16 cellular contexts compared by ENCODE assay signal in genomic region chrX:6694977-6695376, GRCh38.
DNase-seq lines count a peak whose midpoint lies in the region; ATAC-seq, FAIRE-seq and TF ChIP-seq lines count a peak whose summit lies in the region.
"Had no signal": no experiment of that assay in that cellular context is flagged by ENCODE, and none has a peak within 500 bp of the region (broad histone marks: within the 10 kb centered on the region; RNA-seq: fewer than 3 reads in every experiment).

No MANE protein-coding gene starts in this region.

- H3K36me3 ChIP-seq in HUES64 (ENCODE audit: insufficient read depth, low read length) = no peaks in the 10 kb centered on the region
- no peaks in the 10 kb centered on the region for H3K36me3 ChIP-seq in bronchial epithelial cell (ENCODE audit: control insufficient read depth, insufficient read depth, low read length)
- no peaks in the 10 kb centered on the region for H3K36me3 ChIP-seq in neural progenitor cell
- H3K36me3 ChIP-seq: HAP-1 had no signal

- no peak overlapping the region for H3K4me2 ChIP-seq in neural progenitor cell

- H4K20me1 ChIP-seq in neural progenitor cell (ENCODE audit: low read depth) = no peaks in the 10 kb centered on the region

- H3K9ac ChIP-seq in HUES64 (ENCODE audit: low read depth, low read length) = no peak overlapping the region
- H3K9ac ChIP-seq in neural progenitor cell = no peak overlapping the region

- no peaks in the 10 kb centered on the region for H3K27me3 Mint-ChIP-seq in neural progenitor cell (ENCODE audit: insufficient read depth, low read depth)
- H3K27me3 Mint-ChIP-seq in activated naive CD8-positive, alpha-beta T cell treated with anti-CD3 and anti-CD28 coated beads, Interleukin-2, amount 50 U/mL, for 24 hours = no peaks in the 10 kb centered on the region
- H3K27me3 Mint-ChIP-seq: CD4-positive, CD25-positive, alpha-beta regulatory T cell; T-cell had no signal

- H3K27ac ChIP-seq in HUES64 (ENCODE audit: low read depth, low read length) = peak overlapping the region; percentile 57
- H3K27ac ChIP-seq in neural progenitor cell = no peak overlapping the region

- peaks cover 5% of the 10 kb centered on the region for H3K9me3 Mint-ChIP-seq in neural progenitor cell
- H3K9me3 Mint-ChIP-seq in activated naive CD8-positive, alpha-beta T cell treated with anti-CD3 and anti-CD28 coated beads, Interleukin-2, amount 50 U/mL, for 24 hours = no peaks in the 10 kb centered on the region

- peak overlapping the region; percentile 97 for H3K27ac Mint-ChIP-seq in neural progenitor cell
- H3K27ac Mint-ChIP-seq in activated naive CD8-positive, alpha-beta T cell treated with anti-CD3 and anti-CD28 coated beads, Interleukin-2, amount 50 U/mL, for 24 hours = no peak overlapping the region
- H3K27ac Mint-ChIP-seq: CD4-positive, CD25-positive, alpha-beta regulatory T cell; T-cell had no signal

- H3K4me3 ChIP-seq in GM12865 (ENCODE audit: low read depth, low read length) (no peak overlapping the region), HUES64 (ENCODE audit: low read length) (no peak overlapping the region), bronchial epithelial cell (ENCODE audit: low read depth, low read length) (no peak overlapping the region), neural progenitor cell (no peak overlapping the region)
- H3K4me3 ChIP-seq: HAP-1 had no signal

- no peak for ATAC-seq in activated naive CD8-positive, alpha-beta T cell treated with anti-CD3 and anti-CD28 coated beads, Interleukin-2, amount 50 U/mL, for 24 hours
- ATAC-seq in HG03457 (IDR thresholded peaks at IDR 0.05; ENCODE audit: unreplicated experiment) = no peak
- ATAC-seq: T-cell had no signal

- no peak for FAIRE-seq in bronchial epithelial cell (lab: Jason Lieb, UNC)

- no peaks in the 10 kb centered on the region for H3K79me2 ChIP-seq in neural progenitor cell (ENCODE audit: low read depth)

- H3K4me1 ChIP-seq in HUES64 (ENCODE audit: insufficient read depth, low read length) (peaks cover 39% of the 10 kb centered on the region), neural progenitor cell (peaks cover 14% of the 10 kb centered on the region)
- H3K4me1 ChIP-seq: HAP-1 had no signal

- H2AFZ ChIP-seq in neural progenitor cell (replicated peaks) = peak overlapping the region; percentile 43

- H3K27me3 ChIP-seq in HUES64 (ENCODE audit: insufficient read depth, low read length) (no peaks in the 10 kb centered on the region), bronchial epithelial cell (ENCODE audit: control insufficient read depth, insufficient read depth, low read length) (no peaks in the 10 kb centered on the region), neural progenitor cell (no peaks in the 10 kb centered on the region)

- WGBS in HUES64 = 90% methylated on average over 3 of the region's 4 CpGs

- TF ChIP-seq CTCF in GM12865 (IDR thresholded peaks at IDR 0.05; ENCODE audit: insufficient read depth, low read depth, low read length, missing control alignments) = no peak
- TF ChIP-seq CTCF in bronchial epithelial cell (IDR thresholded peaks at IDR 0.05; ENCODE audit: insufficient read depth, low read length, severe bottlenecking) = no peak
- TF ChIP-seq CTCF in neural progenitor cell (IDR thresholded peaks at IDR 0.05) = no peak

- H3K4me1 Mint-ChIP-seq in neural progenitor cell = peaks cover 37% of the 10 kb centered on the region
- H3K4me1 Mint-ChIP-seq in activated naive CD8-positive, alpha-beta T cell treated with anti-CD3 and anti-CD28 coated beads, Interleukin-2, amount 50 U/mL, for 24 hours = no peaks in the 10 kb centered on the region
- H3K4me1 Mint-ChIP-seq: CD4-positive, CD25-positive, alpha-beta regulatory T cell; T-cell had no signal

- H3F3A ChIP-seq in neural progenitor cell (ENCODE audit: low read depth) = no peaks in the 10 kb centered on the region

- H3K36me3 Mint-ChIP-seq in neural progenitor cell = peaks cover 4% of the 10 kb centered on the region
- no peaks in the 10 kb centered on the region for H3K36me3 Mint-ChIP-seq in activated naive CD8-positive, alpha-beta T cell treated with anti-CD3 and anti-CD28 coated beads, Interleukin-2, amount 50 U/mL, for 24 hours (ENCODE audit: low read depth)
- H3K36me3 Mint-ChIP-seq: CD4-positive, CD25-positive, alpha-beta regulatory T cell; T-cell had no signal

- H3K4me3 Mint-ChIP-seq in neural progenitor cell = peak overlapping the region; percentile 15
- no peak overlapping the region for H3K4me3 Mint-ChIP-seq in activated naive CD8-positive, alpha-beta T cell treated with anti-CD3 and anti-CD28 coated beads, Interleukin-2, amount 50 U/mL, for 24 hours
- H3K4me3 Mint-ChIP-seq: CD4-positive, CD25-positive, alpha-beta regulatory T cell; T-cell had no signal

- DNase-seq in GM12865 (ENCODE audit: low read depth) (peak; percentile 22), bronchial epithelial cell (ENCODE audit: low read depth) (peak; percentile 0), neural progenitor cell (ENCODE audit: low spot score) (no peak), SK-N-DZ (ENCODE audit: low spot score) (no peak)
- no peak for DNase-seq in activated naive CD8-positive, alpha-beta T cell treated with anti-CD3 and anti-CD28 coated beads, Interleukin-2, amount 50 U/mL, for 24 hours
- DNase-seq: ACHN; Calu3; CD4-positive, CD25-positive, alpha-beta regulatory T cell; GF-D8; NCI-H1694; NCI-H2171; NCI-H524 treated with DMSO at 0.1 percent for 48 hours; T-cell had no signal

- no peaks in the 10 kb centered on the region for H3K9me3 ChIP-seq in HUES64 (ENCODE audit: insufficient read depth, low read depth, low read length)
- no peaks in the 10 kb centered on the region for H3K9me3 ChIP-seq in neural progenitor cell (ENCODE audit: low read depth)
- H3K9me3 ChIP-seq: HAP-1 had no signal

Comparison
In these comparisons a context has a peak if more than half of its experiments do, and no peak if none do; other contexts are left out.
1. DNase-seq: peak in GM12865 (single experiment) and bronchial epithelial cell (single experiment); none in neural progenitor cell (single experiment), SK-N-DZ (single experiment) and activated naive CD8-positive, alpha-beta T cell treated with anti-CD3 and anti-CD28 coated beads, Interleukin-2, amount 50 U/mL, for 24 hours (single experiment).